ENCODE assay signal across 8 cellular contexts in genomic region chr12:2691340-2692111, GRCh38.
DNase-seq lines count a peak whose midpoint lies in the region; ATAC-seq and TF ChIP-seq lines count a peak whose summit lies in the region.

No MANE protein-coding gene starts in this region.

- TF ChIP-seq CTCF in right lobe of liver (IDR thresholded peaks at IDR 0.05): no peak

- H3K9me3 ChIP-seq in adipocyte (ENCODE audit: control insufficient read depth, low read length) (no peaks in the 10 kb centered on the region), right lobe of liver (no peaks in the 10 kb centered on the region)

- DNase-seq in OCI-M1 (lab: John Stamatoyannopoulos, UW) (peak; percentile 72), adipocyte (ENCODE audit: low read depth) (no peak), right lobe of liver (no peak), OCI-M2 (lab: John Stamatoyannopoulos, UW; ENCODE audit: unreplicated experiment) (no peak), hypothalamus (lab: John Stamatoyannopoulos, UW) (no peak)
- DNase-seq in stimulated activated CD8-positive, alpha-beta memory T cell treated with anti-CD3 and anti-CD28 coated beads, Interleukin-7, amount 100 ng/mL, for 48 hours (ENCODE audit: extremely low read depth in 1 of 2, low read depth in 1 of 2): peak; percentile 23 to 34

- intact Hi-C loops in right lobe of liver (cut with DNase I): no loop called here

- WGBS in right lobe of liver (ENCODE audit: insufficient coverage, low coverage, low lambda C conversion rate, missing lambda C conversion rate): under 1% methylated on average over 8 of the region's 63 CpGs

- H3K9ac ChIP-seq in adipocyte (ENCODE audit: low read length): no peak overlapping the region

- H3K4me1 ChIP-seq in adipocyte (ENCODE audit: control insufficient read depth, insufficient read depth, low read length) (no peaks in the 10 kb centered on the region), right lobe of liver (peaks cover 0 to 9% (median 0%) of the 10 kb centered on the region in 4 donors)

- H3K36me3 ChIP-seq in adipocyte (ENCODE audit: control insufficient read depth, insufficient read depth, low read length, severe bottlenecking) (peaks cover 23% of the 10 kb centered on the region), right lobe of liver (no peaks in the 10 kb centered on the region)

- H3K27ac ChIP-seq in right lobe of liver: no peak overlapping the region

- TF ChIP-seq POLR2A in right lobe of liver (IDR thresholded peaks at IDR 0.05): no peak

- no peaks in the 10 kb centered on the region for H3K27me3 ChIP-seq in adipocyte (replicated peaks; ENCODE audit: control insufficient read depth, insufficient read depth, low read length)
- no peaks in the 10 kb centered on the region for H3K27me3 ChIP-seq in right lobe of liver

- ATAC-seq in GM18858 (IDR thresholded peaks at IDR 0.05; ENCODE audit: unreplicated experiment): peak; percentile 51
- peak; percentile 68 for ATAC-seq in HG02938 (IDR thresholded peaks at IDR 0.05; ENCODE audit: unreplicated experiment)
- ATAC-seq in right lobe of liver: peak; percentile 47 to 71 (median 54)

- H3K4me3 ChIP-seq in adipocyte (ENCODE audit: low read length) (peak overlapping the region; percentile 56), right lobe of liver (peak overlapping the region; percentile 28 to 42 (median 29))

Comparison
In these comparisons a context has a peak if more than half of its experiments do, and no peak if none do; other contexts are left out.
1. DNase-seq: peak in OCI-M1 (single experiment) and stimulated activated CD8-positive, alpha-beta memory T cell treated with anti-CD3 and anti-CD28 coated beads, Interleukin-7, amount 100 ng/mL, for 48 hours (2 of 2); none in adipocyte (single experiment), right lobe of liver (0 of 3), OCI-M2 (single experiment) and hypothalamus (0 of 51).
2. Peak in every context shown above with its lines, with median percentiles within 50 percentile points of each other: ATAC-seq.